In genomic region chr17:37813753-37814152, GRCh38 we compare ENCODE assay signal across 1 cellular context.
A peak's percentile ranks its signal among the peaks of the same experiment; 100 is the strongest.
TF ChIP-seq lines count a peak whose summit lies in the region.

No MANE protein-coding gene starts in this region.

TF ChIP-seq in A549, 52 proteins besides CTCF, POLR2A, EP300 and RAD21 (continued from another document):
- TF ChIP-seq REST (IDR thresholded peaks at IDR 0.05) (no peak), HOXB5 (CRISPR knock-in tag; IDR thresholded peaks at IDR 0.05) (peak; percentile 86; the same call in 1 of the 2 replicates), ATOH8 (CRISPR knock-in tag; IDR thresholded peaks at IDR 0.05; ENCODE audit: low read depth) (no peak), FOSL2 (IDR thresholded peaks at IDR 0.05) (peak; percentile 83), FOSL2 (CRISPR knock-in tag; IDR thresholded peaks at IDR 0.05) (peak; percentile 92), KDM5A (IDR thresholded peaks at IDR 0.05) (no peak), E2F6 (IDR thresholded peaks at IDR 0.05; ENCODE audit: borderline replicate concordance, low read depth) (no peak), CHD4 (IDR thresholded peaks at IDR 0.05; ENCODE audit: borderline replicate concordance) (no peak), NPAS2 (CRISPR knock-in tag; IDR thresholded peaks at IDR 0.05; ENCODE audit: borderline replicate concordance) (no peak), TFCP2L1 (CRISPR knock-in tag; IDR thresholded peaks at IDR 0.05) (no peak), FOXS1 (CRISPR knock-in tag; IDR thresholded peaks at IDR 0.05) (no peak; the same call in 1 of the 2 replicates)
